Comparison of ENCODE assay signal across 8 cellular contexts in genomic region chr19:1653300-1653628, GRCh38.
DNase-seq lines count a peak whose midpoint lies in the region; ATAC-seq and TF ChIP-seq lines count a peak whose summit lies in the region.

No MANE protein-coding gene starts in this region.

- H3K4me3 ChIP-seq in ACC112 (ENCODE audit: low read depth, low read length) (peak overlapping the region; percentile 89), KMS-11 (IDR thresholded peaks at IDR 0.05; ENCODE audit: insufficient read depth, low read depth, low read length) (no peak overlapping the region), muscle layer of duodenum (ENCODE audit: low read depth in 1 of 2, low read length in 2 of 2) (peak overlapping the region; percentile 54 to 64)

- DNase-seq in NCI-H1694 treated with DMSO at 0.1 percent for 48 hours (lab: John Stamatoyannopoulos, UW) (no peak), GOT3 (lab: John Stamatoyannopoulos, UW) (no peak), epidermal melanocyte (ENCODE audit: insufficient read length, low spot score) (no peak)

- peak overlapping the region; percentile 97 for H3K27ac Mint-ChIP-seq in dendritic cell treated with granulocyte-macrophage colony-stimulating factor and Interleukin-4, amounts not matched to agents 40 ng/mL and 50 ng/mL, for 4 days

- peaks cover 55% of the 10 kb centered on the region for H3K4me1 Mint-ChIP-seq in dendritic cell treated with granulocyte-macrophage colony-stimulating factor and Interleukin-4, amounts not matched to agents 40 ng/mL and 50 ng/mL, for 4 days (ENCODE audit: low read depth)

- H3K4me3 Mint-ChIP-seq in dendritic cell treated with granulocyte-macrophage colony-stimulating factor and Interleukin-4, amounts not matched to agents 40 ng/mL and 50 ng/mL, for 4 days: peak overlapping the region; percentile 75

- peaks cover 29% of the 10 kb centered on the region for H3K36me3 Mint-ChIP-seq in dendritic cell treated with granulocyte-macrophage colony-stimulating factor and Interleukin-4, amounts not matched to agents 40 ng/mL and 50 ng/mL, for 4 days (ENCODE audit: low read depth)

- H3K9me3 ChIP-seq in muscle layer of duodenum (ENCODE audit: control insufficient read depth in 1 of 2, low read length in 2 of 2): no peaks in the 10 kb centered on the region

- H3K27ac ChIP-seq in ACC112 (ENCODE audit: low read depth, low read length) (peak overlapping the region; percentile 78), KMS-11 (peak overlapping the region; percentile 99), muscle layer of duodenum (ENCODE audit: low read length) (peak overlapping the region; percentile 90)

- H3K36me3 ChIP-seq in ACC112 (ENCODE audit: insufficient read depth, low read length) (no peaks in the 10 kb centered on the region), KMS-11 (ENCODE audit: insufficient read depth) (no peaks in the 10 kb centered on the region), muscle layer of duodenum (ENCODE audit: control insufficient read depth in 1 of 2, insufficient read depth in 2 of 2, low read length in 2 of 2) (peaks cover 0 to 4% of the 10 kb centered on the region in 2 donors)

- H3K27me3 Mint-ChIP-seq in dendritic cell treated with granulocyte-macrophage colony-stimulating factor and Interleukin-4, amounts not matched to agents 40 ng/mL and 50 ng/mL, for 4 days: peaks cover 2% of the 10 kb centered on the region

- intact Hi-C loops in dendritic cell treated with granulocyte-macrophage colony-stimulating factor and Interleukin-4, amounts not matched to agents 40 ng/mL and 50 ng/mL, for 4 days (cut with micrococcal nuclease): loop anchor here (1.0 to 2.0 kb wide), 2 partner anchors 16 to 48 kb away; partner anchors contain the start of gene UQCR11

- 0 out of 2 replicates have a peak, but pooled peaks cover 5% of the 10 kb centered on the region for H4K20me1 ChIP-seq in KMS-11 (ENCODE audit: insufficient read depth)

- peak overlapping the region; percentile 100 for H3K9ac ChIP-seq in KMS-11

- TF ChIP-seq CTCF in KMS-11 (conservative IDR thresholded peaks at IDR 0.05; ENCODE audit: low read depth, low read length): no peak

- peak overlapping the region; percentile 84 for H3K4me2 ChIP-seq in KMS-11

- peak overlapping the region; percentile 82 for H2AFZ ChIP-seq in ACC112 (ENCODE audit: low read length, unreplicated experiment)
- peak overlapping the region; percentile 97 for H2AFZ ChIP-seq in KMS-11 (ENCODE audit: low read depth)

- H3K4me1 ChIP-seq in ACC112 (ENCODE audit: control insufficient read depth, insufficient read depth, low read length, unreplicated experiment) (peaks cover 6% of the 10 kb centered on the region), KMS-11 (ENCODE audit: low read depth, poor library complexity, severe bottlenecking) (peaks cover 27% of the 10 kb centered on the region), muscle layer of duodenum (ENCODE audit: control insufficient read depth in 1 of 2, insufficient read depth in 2 of 2, low read length in 2 of 2) (peaks cover 3 to 18% of the 10 kb centered on the region in 2 donors)

- H3K9me3 Mint-ChIP-seq in dendritic cell treated with granulocyte-macrophage colony-stimulating factor and Interleukin-4, amounts not matched to agents 40 ng/mL and 50 ng/mL, for 4 days: no peaks in the 10 kb centered on the region

- H3K27me3 ChIP-seq in ACC112 (ENCODE audit: insufficient read depth, low read length): no peaks in the 10 kb centered on the region
- H3K27me3 ChIP-seq in KMS-11 (ENCODE audit: insufficient read depth, low read depth): peaks cover 4% of the 10 kb centered on the region; the same call in 1 of the 2 replicates
- no peaks in the 10 kb centered on the region for H3K27me3 ChIP-seq in muscle layer of duodenum (ENCODE audit: low read depth, low read length)

- no peak for ATAC-seq in GM18505 (IDR thresholded peaks at IDR 0.05; ENCODE audit: unreplicated experiment)

- H3K79me2 ChIP-seq in ACC112 (ENCODE audit: control insufficient read depth, insufficient read depth, low read length, unreplicated experiment) (peaks cover 24% of the 10 kb centered on the region), KMS-11 (ENCODE audit: insufficient read depth, low read depth) (peaks cover 27% of the 10 kb centered on the region)

- no peak for TF ChIP-seq POLR2A in GM18505 (IDR thresholded peaks at IDR 0.05; ENCODE audit: borderline replicate concordance, extremely low read depth, insufficient read depth, insufficient read length)
